In the genomic region with DNA sequence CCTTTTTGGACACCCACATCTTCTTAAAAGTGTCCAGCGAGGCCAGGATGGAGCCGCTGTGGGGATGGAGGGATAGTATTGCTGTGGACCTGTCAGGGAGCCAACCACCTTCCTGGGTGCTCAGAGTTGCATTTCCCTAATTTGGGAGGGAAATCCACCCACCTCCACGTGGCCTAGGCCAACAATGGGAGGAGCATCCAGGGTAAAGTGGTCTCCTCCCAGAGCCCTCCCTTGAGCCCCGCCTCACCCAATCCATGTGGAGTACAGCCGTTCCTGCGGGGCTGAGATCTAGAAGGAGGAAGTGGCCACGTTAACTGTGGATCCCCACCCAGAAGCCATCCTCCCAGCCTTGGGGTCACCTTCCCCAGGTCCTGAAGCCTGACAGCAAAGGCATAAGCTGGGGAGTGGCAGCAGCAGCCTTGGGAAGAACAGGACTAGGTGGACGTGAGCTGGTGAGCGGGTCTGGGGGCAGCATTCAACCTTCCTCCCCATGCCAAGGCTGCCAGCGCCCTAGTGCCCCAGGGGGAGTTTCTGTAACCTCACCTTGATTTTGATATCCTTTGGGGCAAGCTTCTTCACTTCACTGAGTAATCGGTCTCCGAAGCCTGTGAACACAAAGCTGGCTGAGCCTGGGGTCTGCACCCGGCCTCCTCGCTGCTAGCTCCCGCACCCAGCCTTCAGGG, we compare ENCODE assay signal across 30 cellular contexts. TPM values are rescaled to one million over a fixed set of nuclear protein-coding genes. Genes with fewer than 3 reads are reported as not detected.
"Had no signal": no experiment of that assay in that cellular context is flagged by ENCODE, and none has a peak within 500 bp of the region (broad histone marks: within the 10 kb centered on the region; RNA-seq: fewer than 3 reads in every experiment).

No MANE protein-coding gene starts in this region.

- H3K9me3 Mint-ChIP-seq: activated CD4-positive, alpha-beta memory T cell treated with anti-CD3 and anti-CD28 coated beads for 36 hours; activated naive CD4-positive, alpha-beta T cell treated with anti-CD3 and anti-CD28 coated beads, Interleukin-2, amount 50 U/mL, for 24 hours; activated T-cell treated with anti-CD3 and anti-CD28 coated beads, Interleukin-2, amount 50 U/mL, for 24 hours; activated T-helper 17 cell treated with anti-CD3 and anti-CD28 coated beads, Interleukin-2, amount 50 U/mL, for 72 hours; naive B cell; stimulated activated naive CD8-positive, alpha-beta T cell treated with anti-CD3 and anti-CD28 coated beads, Interleukin-15, Interleukin-2, amounts not matched to agents 100 ng/mL and 50 ng/mL, for 24 hours had no signal

- ATAC-seq: activated T-helper 17 cell treated with anti-CD3 and anti-CD28 coated beads, Interleukin-2, amount 50 U/mL, for 72 hours; gastrocnemius medialis; left cardiac atrium; right cardiac atrium had no signal

- H3K27ac Mint-ChIP-seq: activated CD4-positive, alpha-beta memory T cell treated with anti-CD3 and anti-CD28 coated beads for 36 hours; activated naive CD4-positive, alpha-beta T cell treated with anti-CD3 and anti-CD28 coated beads, Interleukin-2, amount 50 U/mL, for 24 hours; activated T-cell treated with anti-CD3 and anti-CD28 coated beads, Interleukin-2, amount 50 U/mL, for 24 hours; activated T-helper 17 cell treated with anti-CD3 and anti-CD28 coated beads, Interleukin-2, amount 50 U/mL, for 72 hours; mesothelial cell of epicardium; stimulated activated naive CD8-positive, alpha-beta T cell treated with anti-CD3 and anti-CD28 coated beads, Interleukin-15, Interleukin-2, amounts not matched to agents 100 ng/mL and 50 ng/mL, for 24 hours had no signal

- H3K27me3 ChIP-seq: breast epithelium, gastrocnemius medialis, hepatocyte had no signal

- H2AFZ ChIP-seq: hepatocyte, parathyroid adenoma had no signal

- H3K9me3 ChIP-seq: gastrocnemius medialis, thoracic aorta had no signal

- H3K27ac ChIP-seq: breast epithelium, gastrocnemius medialis, hepatocyte, parathyroid adenoma, skin epidermis, thoracic aorta had no signal

- H3K27me3 Mint-ChIP-seq: activated CD4-positive, alpha-beta memory T cell treated with anti-CD3 and anti-CD28 coated beads for 36 hours; activated naive CD4-positive, alpha-beta T cell treated with anti-CD3 and anti-CD28 coated beads, Interleukin-2, amount 50 U/mL, for 24 hours; activated T-cell treated with anti-CD3 and anti-CD28 coated beads, Interleukin-2, amount 50 U/mL, for 24 hours; activated T-helper 17 cell treated with anti-CD3 and anti-CD28 coated beads, Interleukin-2, amount 50 U/mL, for 72 hours; naive B cell; stimulated activated naive CD8-positive, alpha-beta T cell treated with anti-CD3 and anti-CD28 coated beads, Interleukin-15, Interleukin-2, amounts not matched to agents 100 ng/mL and 50 ng/mL, for 24 hours had no signal

- H3K79me2 ChIP-seq: parathyroid adenoma had no signal

- DNase-seq: activated CD4-positive, alpha-beta memory T cell treated with anti-CD3 and anti-CD28 coated beads for 36 hours; activated CD4-positive, alpha-beta T cell treated with anti-CD3 and anti-CD28 coated beads for 4 hours; activated CD4-positive, CD25-positive, alpha-beta regulatory T cell; activated CD8-positive, alpha-beta memory T cell treated with anti-CD3 and anti-CD28 coated beads, Interleukin-2, amount 50 U/mL, for 4 hours; activated gamma-delta T cell treated with Interleukin-2 at 50 U/mL for 16 hours; activated T-cell treated with anti-CD3 and anti-CD28 coated beads, Interleukin-2, amount 50 U/mL, for 24 hours; central memory CD4-positive, alpha-beta T cell; effector CD8-positive, alpha-beta T cell; gastrocnemius medialis; left cardiac atrium; mammary epithelial cell; naive B cell; occipital lobe; right cardiac atrium; stimulated activated CD4-positive, alpha-beta T cell treated with anti-CD3 and anti-CD28 coated beads, Interleukin-12 subunit alpha, Interleukin-12 subunit beta, amount 100 ng/mL, for 4 hours; stimulated activated CD4-positive, alpha-beta T cell treated with anti-CD3 and anti-CD28 coated beads, Interleukin-4, amount 100 ng/mL, for 1 hour; T-helper 2 cell; trophoblast cell had no signal

- H3K4me3 Mint-ChIP-seq: activated CD4-positive, alpha-beta memory T cell treated with anti-CD3 and anti-CD28 coated beads for 36 hours; activated naive CD4-positive, alpha-beta T cell treated with anti-CD3 and anti-CD28 coated beads, Interleukin-2, amount 50 U/mL, for 24 hours; activated T-cell treated with anti-CD3 and anti-CD28 coated beads, Interleukin-2, amount 50 U/mL, for 24 hours; activated T-helper 17 cell treated with anti-CD3 and anti-CD28 coated beads, Interleukin-2, amount 50 U/mL, for 72 hours; mesothelial cell of epicardium; naive B cell; neural crest cell; stimulated activated naive CD8-positive, alpha-beta T cell treated with anti-CD3 and anti-CD28 coated beads, Interleukin-15, Interleukin-2, amounts not matched to agents 100 ng/mL and 50 ng/mL, for 24 hours had no signal

- H3K4me3 ChIP-seq: breast epithelium, gastrocnemius medialis, hepatocyte, skin epidermis, thoracic aorta had no signal

- H3K4me2 ChIP-seq: hepatocyte had no signal

RNA-seq across cellular contexts. Expression of a gene that starts 56.3 kb away (rescaled TPM):
- total RNA-seq: epithelial cell of proximal tubule, pulmonary artery endothelial cell had no signal
